Comparison of ENCODE assay signal across 12 cellular contexts in the genomic region with DNA sequence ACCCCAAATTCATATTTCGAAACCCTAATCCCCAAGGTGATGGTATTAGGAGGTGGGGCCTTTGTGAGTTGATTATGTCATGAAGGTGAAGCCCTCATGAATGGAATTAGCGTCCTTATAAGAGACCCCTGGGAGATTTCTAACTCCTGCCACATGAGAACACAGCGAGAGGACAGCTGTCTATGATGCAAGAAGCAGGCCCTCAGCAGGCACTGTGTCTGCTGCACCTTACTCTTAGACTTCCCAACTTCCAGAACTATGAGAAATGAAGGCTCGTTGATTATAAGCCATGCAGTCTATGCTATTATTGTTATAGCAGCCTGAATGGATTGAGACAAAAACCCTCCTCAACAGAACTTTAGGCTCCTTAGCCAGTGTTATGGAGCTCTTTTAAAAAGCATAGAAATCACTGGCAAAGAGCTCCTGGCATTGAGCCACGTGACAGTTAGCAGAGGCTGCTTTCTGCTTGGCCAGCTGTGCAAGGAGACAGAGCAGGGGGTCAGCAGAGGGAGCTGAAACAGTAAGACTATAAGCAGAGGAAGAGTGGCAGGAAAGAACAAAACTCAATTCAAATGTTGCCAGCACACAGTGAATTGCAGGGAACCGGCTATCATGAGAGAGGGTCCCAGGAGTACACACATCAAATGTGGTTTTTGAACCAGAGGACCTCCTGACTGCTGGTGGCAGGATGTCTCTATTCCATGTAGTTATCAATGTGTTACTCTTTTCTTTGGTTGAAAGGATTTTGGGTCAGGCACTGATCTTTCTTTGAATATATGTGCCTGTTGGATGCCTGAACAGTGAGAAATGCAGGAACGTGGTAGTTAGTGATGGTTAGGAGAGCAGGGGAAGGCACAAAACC.
A peak's percentile ranks its signal among the peaks of the same experiment; 100 is the strongest.
DNase-seq lines count a peak whose midpoint lies in the region; ATAC-seq and TF ChIP-seq lines count a peak whose summit lies in the region.
"Had no signal": no experiment of that assay in that cellular context is flagged by ENCODE, and none has a peak within 500 bp of the region (broad histone marks: within the 10 kb centered on the region; RNA-seq: fewer than 3 reads in every experiment).

No MANE protein-coding gene starts in this region.

- H3K4me3 Mint-ChIP-seq in osteocyte (ENCODE audit: unreplicated experiment) (no peak overlapping the region), endothelial cell (ENCODE audit: unreplicated experiment) (no peak overlapping the region)
- H3K4me3 Mint-ChIP-seq: naive thymus-derived CD8-positive, alpha-beta T cell had no signal

- peak; percentile 19 for DNase-seq in EL
- peak; percentile 80 for DNase-seq in NCI-H69 (lab: John Stamatoyannopoulos, UW)
- peak; percentile 82 for DNase-seq in epithelial cell of proximal tubule (ENCODE audit: low read depth)
- DNase-seq in osteocyte (ENCODE audit: extremely low spot score, unreplicated experiment) = no peak
- no peak for DNase-seq in endothelial cell (ENCODE audit: low spot score)
- no peak for DNase-seq in inferior parietal cortex (ENCODE audit: extremely low spot score)
- DNase-seq: activated CD4-positive, CD25-positive, alpha-beta regulatory T cell treated with anti-CD3 and anti-CD28 coated beads, Interleukin-2, amount 50 U/mL, for 72 hours; DMS79; naive thymus-derived CD8-positive, alpha-beta T cell had no signal

- no peak for ATAC-seq in GM19467 (IDR thresholded peaks at IDR 0.05; ENCODE audit: unreplicated experiment)
- ATAC-seq in HG03565 (IDR thresholded peaks at IDR 0.05; ENCODE audit: unreplicated experiment) = no peak
- ATAC-seq: naive thymus-derived CD8-positive, alpha-beta T cell had no signal

- H3K27ac Mint-ChIP-seq in osteocyte (ENCODE audit: unreplicated experiment) (no peak overlapping the region), endothelial cell (ENCODE audit: unreplicated experiment) (no peak overlapping the region)
- H3K27ac Mint-ChIP-seq: naive thymus-derived CD8-positive, alpha-beta T cell had no signal

- H3K4me1 Mint-ChIP-seq in osteocyte (ENCODE audit: unreplicated experiment) (peaks cover 13% of the 10 kb centered on the region), endothelial cell (ENCODE audit: unreplicated experiment) (no peaks in the 10 kb centered on the region)
- H3K4me1 Mint-ChIP-seq: naive thymus-derived CD8-positive, alpha-beta T cell had no signal

- peak overlapping the region; percentile 9 for H3K4me3 ChIP-seq in epithelial cell of proximal tubule (ENCODE audit: low read depth, low read length)
- H3K4me3 ChIP-seq: suprapubic skin had no signal

- no peaks in the 10 kb centered on the region for H3K9me3 Mint-ChIP-seq in osteocyte (ENCODE audit: unreplicated experiment)
- H3K9me3 Mint-ChIP-seq in endothelial cell (ENCODE audit: unreplicated experiment) = no peaks in the 10 kb centered on the region

- H3K27me3 Mint-ChIP-seq in osteocyte (ENCODE audit: unreplicated experiment) = no peaks in the 10 kb centered on the region
- H3K27me3 Mint-ChIP-seq in endothelial cell (ENCODE audit: unreplicated experiment) = peaks cover 4% of the 10 kb centered on the region
- H3K27me3 Mint-ChIP-seq: naive thymus-derived CD8-positive, alpha-beta T cell had no signal

- H3K36me3 Mint-ChIP-seq in osteocyte (ENCODE audit: unreplicated experiment) = no peaks in the 10 kb centered on the region
- H3K36me3 Mint-ChIP-seq in endothelial cell (ENCODE audit: low read depth, unreplicated experiment) = no peaks in the 10 kb centered on the region
- H3K36me3 Mint-ChIP-seq: naive thymus-derived CD8-positive, alpha-beta T cell had no signal

- TF ChIP-seq CTCF in epithelial cell of proximal tubule (conservative IDR thresholded peaks at IDR 0.05; ENCODE audit: low read depth, low read length) (peak; percentile 32), osteocyte (IDR thresholded peaks at IDR 0.05) (peak; percentile 51), endothelial cell (IDR thresholded peaks at IDR 0.05; ENCODE audit: unreplicated experiment) (no peak)

Comparison
In these comparisons a context has a peak if more than half of its experiments do, and no peak if none do; other contexts are left out.
1. DNase-seq: peak in EL (single experiment), NCI-H69 (single experiment) and epithelial cell of proximal tubule (single experiment); none in osteocyte (single experiment), endothelial cell (single experiment) and inferior parietal cortex (single experiment).